In the genomic region with DNA sequence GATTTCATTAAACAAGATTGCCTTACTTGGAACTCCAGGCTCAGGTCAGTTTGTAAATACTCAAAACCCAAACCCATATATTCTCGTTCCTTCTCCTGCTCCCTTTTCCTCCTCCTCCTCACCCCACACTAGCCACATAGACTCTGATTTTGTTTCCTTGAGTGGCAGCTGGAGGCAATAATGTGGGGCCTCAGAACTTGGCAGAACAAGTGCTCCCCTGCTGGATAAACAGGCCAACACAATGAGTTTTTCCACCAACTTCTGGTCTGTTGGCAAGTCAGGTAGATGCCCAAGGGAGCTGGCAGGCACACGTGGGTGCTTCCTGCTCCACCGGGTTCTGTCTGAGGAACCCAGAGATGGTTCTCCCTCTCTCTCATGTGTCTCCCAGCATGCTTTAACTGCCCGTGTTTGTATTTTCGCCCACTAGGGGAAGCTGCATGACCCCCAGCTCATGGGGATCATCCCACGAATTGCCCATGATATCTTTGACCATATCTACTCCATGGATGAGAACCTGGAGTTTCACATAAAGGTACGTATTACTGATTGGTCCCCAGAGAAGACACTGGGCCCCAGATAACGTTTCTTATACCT, we compare ENCODE assay signal across 17 cellular contexts.
A peak's percentile ranks its signal among the peaks of the same experiment; 100 is the strongest.
DNase-seq lines count a peak whose midpoint lies in the region; ATAC-seq, FAIRE-seq and TF ChIP-seq lines count a peak whose summit lies in the region.
"Had no signal": no experiment of that assay in that cellular context is flagged by ENCODE, and none has a peak within 500 bp of the region (broad histone marks: within the 10 kb centered on the region; RNA-seq: fewer than 3 reads in every experiment).

No MANE protein-coding gene starts in this region.

- TF ChIP-seq RAD21 in HCT116 (IDR thresholded peaks at IDR 0.05; ENCODE audit: low read depth), result peak; percentile 24

- no peak overlapping the region for H3K4me2 ChIP-seq in DOHH2 (ENCODE audit: low read length)
- H3K4me2 ChIP-seq in HCT116 (ENCODE audit: low read length), result no peak overlapping the region

- H3K79me2 ChIP-seq in DOHH2 (ENCODE audit: control insufficient read depth, low read length) (no peaks in the 10 kb centered on the region), HCT116 (ENCODE audit: insufficient read depth, low read length) (no peaks in the 10 kb centered on the region)

- TF ChIP-seq CTCF in DOHH2 (IDR thresholded peaks at IDR 0.05; ENCODE audit: low read depth, low read length, poor library complexity, severe bottlenecking) (peak; percentile 28), HCT116 (IDR thresholded peaks at IDR 0.05 in 2 of 3, conservative IDR thresholded peaks at IDR 0.05 in 1 of 3; ENCODE audit: borderline replicate concordance in 1 of 3, insufficient read depth in 1 of 3, low read depth in 2 of 3, low read length in 2 of 3) (peak in 2 of 3 experiments; percentile 19 to 32; a peak in 3 of 6 replicates), Panc1 (IDR thresholded peaks at IDR 0.05) (0 out of 2 replicates have a peak, but pooled peaks have one; percentile 16), omental fat pad (IDR thresholded peaks at IDR 0.05) (no peak)

- RAD21 ChIA-PET in HCT116 (lab: Charles Lee; ENCODE audit: low non-redundant PET in 1 of 2, low total read pairs in 2 of 2, uncharacterized antibody in 2 of 2, unreplicated experiment in 2 of 2), result no interaction called here

- CTCF ChIA-PET in HCT116 (lab: Charles Lee) (interaction anchor here (4.3 kb wide), 1 partner anchor 10 kb away, joined by 14 read pairs; no protein-coding TSS in a partner anchor), Panc1 (lab: Charles Lee) (no interaction called here)

- no peak overlapping the region for H3K9ac ChIP-seq in HCT116 (ENCODE audit: low read length)

- no peak for DNase-seq in HCT116 (ENCODE audit: low read depth, low spot score)
- DNase-seq in Panc1 (ENCODE audit: low read depth, low spot score), result no peak
- peak; percentile 2 for DNase-seq in germinal center (ENCODE audit: low spot score)
- no peak for DNase-seq in GM12892 (ENCODE audit: insufficient read length)
- DNase-seq in omental fat pad (ENCODE audit: low spot score), result no peak
- no peak for DNase-seq in midbrain (lab: John Stamatoyannopoulos, UW)
- no peak for DNase-seq in NCI-H510A (lab: John Stamatoyannopoulos, UW)
- DNase-seq: activated CD4-positive, alpha-beta T cell treated with anti-CD3 and anti-CD28 coated beads for 1 hour; activated naive CD8-positive, alpha-beta T cell treated with anti-CD3 and anti-CD28 coated beads, Interleukin-2, amount 10 ng/mL, durations not matched to agents 7 days and 5 days; AML-193; left ventricle myocardium inferior; naive thymus-derived CD4-positive, alpha-beta T cell; NCI-H2107; retina; T-helper 1 cell had no signal

- H3F3A ChIP-seq in DOHH2 (ENCODE audit: control insufficient read depth, insufficient read depth), result no peaks in the 10 kb centered on the region

- no peak for FAIRE-seq in GM12892 (lab: Jason Lieb, UNC)
- FAIRE-seq: GM18507 had no signal

- no peaks in the 10 kb centered on the region for H3K9me3 ChIP-seq in DOHH2 (ENCODE audit: control insufficient read depth, insufficient read depth, low read length)
- no peaks in the 10 kb centered on the region for H3K9me3 ChIP-seq in HCT116 (ENCODE audit: control insufficient read depth in 1 of 2, insufficient read depth in 1 of 2, low read depth in 1 of 2, low read length in 2 of 2)
- H3K9me3 ChIP-seq in Panc1 (ENCODE audit: control insufficient read depth, insufficient read depth, low read depth, low read length), result no peaks in the 10 kb centered on the region
- H3K9me3 ChIP-seq: left ventricle myocardium inferior had no signal

- in situ Hi-C loops in Panc1 (cut with HindIII; ENCODE audit: low pct_unique_long_range_greater_than_20kb, low sequenced_read_pairs), result no loop called here

- H3K27me3 ChIP-seq in DOHH2 (ENCODE audit: control insufficient read depth, low read length) (no peaks in the 10 kb centered on the region), HCT116 (ENCODE audit: insufficient read depth, low read length) (no peaks in the 10 kb centered on the region), Panc1 (ENCODE audit: control insufficient read depth, insufficient read depth, low read length) (peaks cover 2% of the 10 kb centered on the region; the same call in 1 of the 2 replicates)

- no peaks in the 10 kb centered on the region for H3K4me1 ChIP-seq in DOHH2 (ENCODE audit: control insufficient read depth, low read length)
- H3K4me1 ChIP-seq in HCT116 (ENCODE audit: control insufficient read depth in 1 of 2, insufficient read depth in 2 of 2, low read length in 2 of 2), result no peaks in the 10 kb centered on the region
- no peaks in the 10 kb centered on the region for H3K4me1 ChIP-seq in Panc1 (ENCODE audit: control insufficient read depth, insufficient read depth, low read length)
- H3K4me1 ChIP-seq: left ventricle myocardium inferior had no signal

- peaks cover 6% of the 10 kb centered on the region for H3K36me3 ChIP-seq in DOHH2 (ENCODE audit: control insufficient read depth, low read length)
- H3K36me3 ChIP-seq in HCT116 (ENCODE audit: control insufficient read depth in 1 of 2, insufficient read depth in 2 of 2, low read length in 2 of 2), result no peaks in the 10 kb centered on the region
- H3K36me3 ChIP-seq in Panc1 (ENCODE audit: control insufficient read depth, insufficient read depth, low read length), result no peaks in the 10 kb centered on the region
- H3K36me3 ChIP-seq: left ventricle myocardium inferior had no signal

- H4K20me1 ChIP-seq in DOHH2 (ENCODE audit: control insufficient read depth, insufficient read depth, low read depth, low read length) (no peaks in the 10 kb centered on the region), HCT116 (ENCODE audit: insufficient read depth) (no peaks in the 10 kb centered on the region)

- ATAC-seq in HCT116, result peak; percentile 42
- ATAC-seq in Panc1, result no peak
- no peak for ATAC-seq in omental fat pad (ENCODE audit: low FRiP score)
- ATAC-seq: naive thymus-derived CD4-positive, alpha-beta T cell had no signal

- intact Hi-C loops in HCT116 (cut with micrococcal nuclease), result no loop called here
- intact Hi-C loops in Panc1 (cut with micrococcal nuclease; ENCODE audit: unreplicated experiment), result no loop called here

- H3K9me2 ChIP-seq in DOHH2 (replicated peaks; ENCODE audit: control insufficient read depth, low read length) (no peaks in the 10 kb centered on the region), HCT116 (ENCODE audit: insufficient read depth) (no peaks in the 10 kb centered on the region)

- POLR2A ChIA-PET in HCT116 (lab: Charles Lee), result no interaction called here
- POLR2A ChIA-PET in Panc1 (lab: Charles Lee), result no interaction called here

- no peak overlapping the region for H2AFZ ChIP-seq in HCT116 (ENCODE audit: low read depth, low read length, poor library complexity, severe bottlenecking)

- no peak for TF ChIP-seq POLR2A in HCT116 (IDR thresholded peaks at IDR 0.05; ENCODE audit: borderline replicate concordance, extremely low read depth, insufficient read depth, insufficient read length)
- TF ChIP-seq POLR2A in GM12892 (IDR thresholded peaks at IDR 0.05; ENCODE audit: low read depth, low read length), result no peak

- H3K27ac ChIP-seq in DOHH2 (ENCODE audit: low read depth, low read length) (no peak overlapping the region), HCT116 (ENCODE audit: low read depth, low read length) (no peak overlapping the region), Panc1 (ENCODE audit: low read length) (no peak overlapping the region)
- H3K27ac ChIP-seq: left ventricle myocardium inferior had no signal

- no TSS peak for BruUV-seq in HCT116 (replicated peaks; lab: Mats Ljungman, UMichigan)
- BruUV-seq in Panc1 (replicated peaks; lab: Mats Ljungman, UMichigan), result no TSS peak

- H3K4me3 ChIP-seq in DOHH2 (ENCODE audit: low read length), result no peak overlapping the region
- H3K4me3 ChIP-seq in HCT116 (replicated peaks in 1 of 2; ENCODE audit: low read depth in 1 of 2, low read length in 2 of 2), result no peak overlapping the region
- H3K4me3 ChIP-seq in Panc1 (ENCODE audit: low read depth in 2 of 2, low read length in 2 of 2), result no peak overlapping the region
- H3K4me3 ChIP-seq: left ventricle myocardium inferior had no signal

TF ChIP-seq in HCT116, 20 proteins besides CTCF, POLR2A, EP300 and RAD21 (continues in another document):
- TF ChIP-seq, protein P1, sequence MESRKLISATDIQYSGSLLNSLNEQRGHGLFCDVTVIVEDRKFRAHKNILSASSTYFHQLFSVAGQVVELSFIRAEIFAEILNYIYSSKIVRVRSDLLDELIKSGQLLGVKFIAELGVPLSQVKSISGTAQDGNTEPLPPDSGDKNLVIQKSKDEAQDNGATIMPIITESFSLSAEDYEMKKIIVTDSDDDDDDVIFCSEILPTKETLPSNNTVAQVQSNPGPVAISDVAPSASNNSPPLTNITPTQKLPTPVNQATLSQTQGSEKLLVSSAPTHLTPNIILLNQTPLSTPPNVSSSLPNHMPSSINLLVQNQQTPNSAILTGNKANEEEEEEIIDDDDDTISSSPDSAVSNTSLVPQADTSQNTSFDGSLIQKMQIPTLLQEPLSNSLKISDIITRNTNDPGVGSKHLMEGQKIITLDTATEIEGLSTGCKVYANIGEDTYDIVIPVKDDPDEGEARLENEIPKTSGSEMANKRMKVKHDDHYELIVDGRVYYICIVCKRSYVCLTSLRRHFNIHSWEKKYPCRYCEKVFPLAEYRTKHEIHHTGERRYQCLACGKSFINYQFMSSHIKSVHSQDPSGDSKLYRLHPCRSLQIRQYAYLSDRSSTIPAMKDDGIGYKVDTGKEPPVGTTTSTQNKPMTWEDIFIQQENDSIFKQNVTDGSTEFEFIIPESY (IDR thresholded peaks at IDR 0.05; ENCODE audit: extremely low read depth, insufficient replicate concordance, low read length), result no peak
- TF ChIP-seq EZH2phosphoT487 (IDR thresholded peaks at IDR 0.05; ENCODE audit: borderline replicate concordance) (no peak), FOSL1 (IDR thresholded peaks at IDR 0.05; ENCODE audit: low read depth) (no peak), YY1 (IDR thresholded peaks at IDR 0.05; ENCODE audit: extremely low read depth, insufficient replicate concordance, low read depth, low read length) (no peak), SIN3A (IDR thresholded peaks at IDR 0.05; ENCODE audit: low read depth) (no peak), EGR1 (IDR thresholded peaks at IDR 0.05; ENCODE audit: low read depth) (no peak), SP1 (IDR thresholded peaks at IDR 0.05; ENCODE audit: low read depth) (no peak), EZH2 (IDR thresholded peaks at IDR 0.05) (no peak), CBX3 (IDR thresholded peaks at IDR 0.05; ENCODE audit: low read depth) (no peak)
- TF ChIP-seq, protein P2, sequence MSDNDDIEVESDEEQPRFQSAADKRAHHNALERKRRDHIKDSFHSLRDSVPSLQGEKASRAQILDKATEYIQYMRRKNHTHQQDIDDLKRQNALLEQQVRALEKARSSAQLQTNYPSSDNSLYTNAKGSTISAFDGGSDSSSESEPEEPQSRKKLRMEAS (IDR thresholded peaks at IDR 0.05), result no peak
- TF ChIP-seq, protein P3, sequence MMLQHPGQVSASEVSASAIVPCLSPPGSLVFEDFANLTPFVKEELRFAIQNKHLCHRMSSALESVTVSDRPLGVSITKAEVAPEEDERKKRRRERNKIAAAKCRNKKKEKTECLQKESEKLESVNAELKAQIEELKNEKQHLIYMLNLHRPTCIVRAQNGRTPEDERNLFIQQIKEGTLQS (IDR thresholded peaks at IDR 0.05), result no peak

Comparison
In these comparisons a context has a peak if more than half of its experiments do, and no peak if none do; other contexts are left out.
1. CTCF ChIP-seq: peak in DOHH2 (single experiment), HCT116 (2 of 3) and Panc1 (single experiment); none in omental fat pad (0 of 3).